ENCODE assay signal across 19 cellular contexts in genomic region chr1:41580520-41581172, GRCh38.
A peak's percentile ranks its signal among the peaks of the same experiment; 100 is the strongest.
DNase-seq lines count a peak whose midpoint lies in the region; ATAC-seq and TF ChIP-seq lines count a peak whose summit lies in the region.
"Had no signal": no experiment of that assay in that cellular context is flagged by ENCODE, and none has a peak within 500 bp of the region (broad histone marks: within the 10 kb centered on the region; RNA-seq: fewer than 3 reads in every experiment).

No MANE protein-coding gene starts in this region.

- no peaks in the 10 kb centered on the region for H3K79me2 ChIP-seq in hepatocyte

- no peak for DNase-seq in activated T-cell treated with anti-CD3 and anti-CD28 coated beads, Interleukin-2, amount 50 U/mL, for 24 hours
- no peak for DNase-seq in activated T-cell treated with anti-CD3 and anti-CD28 coated beads, Interleukin-2, amount 50 U/mL, for 72 hours
- DNase-seq in KBM-7 (peak; percentile 33), posterior vena cava (ENCODE audit: low spot score) (peak; percentile 53), D341Med (ENCODE audit: low spot score) (no peak), Peyer's patch (no peak), hepatocyte (ENCODE audit: low spot score) (no peak)
- DNase-seq in activated naive CD8-positive, alpha-beta T cell treated with anti-CD3 and anti-CD28 coated beads for 36 hours: no peak
- DNase-seq: activated CD4-positive, CD25-positive, alpha-beta regulatory T cell; activated T-cell treated with anti-CD3 and anti-CD28 coated beads for 4 hours; amniotic stem cell; caudate nucleus; MM.1S; NCI-H1694 treated with DMSO at 0.1 percent for 48 hours; NCI-H226; nucleus accumbens; stimulated activated naive CD4-positive, alpha-beta T cell; SW 1271; upper lobe of right lung had no signal

- 92% methylated on average over 7 of the region's 7 CpGs for WGBS in hepatocyte (ENCODE audit: low lambda C conversion rate, missing lambda C conversion rate)

- H2AFZ ChIP-seq in hepatocyte: no peak overlapping the region

- H4K20me1 ChIP-seq in hepatocyte (ENCODE audit: insufficient read depth, poor library complexity, severe bottlenecking): no peaks in the 10 kb centered on the region

- H3K4me1 Mint-ChIP-seq in activated T-cell treated with anti-CD3 and anti-CD28 coated beads, Interleukin-2, amount 50 U/mL, for 24 hours (ENCODE audit: low read depth): peaks cover 45% of the 10 kb centered on the region
- H3K4me1 Mint-ChIP-seq in activated T-cell treated with anti-CD3 and anti-CD28 coated beads, Interleukin-2, amount 50 U/mL, for 72 hours (ENCODE audit: low read depth): peaks cover 33% of the 10 kb centered on the region
- peaks cover 29% of the 10 kb centered on the region for H3K4me1 Mint-ChIP-seq in activated naive CD8-positive, alpha-beta T cell treated with anti-CD3 and anti-CD28 coated beads for 36 hours

- no peak overlapping the region for H3K27ac ChIP-seq in Peyer's patch
- H3K27ac ChIP-seq in hepatocyte: no peak overlapping the region
- H3K27ac ChIP-seq: upper lobe of right lung had no signal

- no peak overlapping the region for H3K4me3 Mint-ChIP-seq in activated T-cell treated with anti-CD3 and anti-CD28 coated beads, Interleukin-2, amount 50 U/mL, for 24 hours
- H3K4me3 Mint-ChIP-seq in activated T-cell treated with anti-CD3 and anti-CD28 coated beads, Interleukin-2, amount 50 U/mL, for 72 hours: no peak overlapping the region
- peak overlapping the region; percentile 33 for H3K4me3 Mint-ChIP-seq in activated naive CD8-positive, alpha-beta T cell treated with anti-CD3 and anti-CD28 coated beads for 36 hours

- TF ChIP-seq CTCF in Peyer's patch (IDR thresholded peaks at IDR 0.05): no peak
- no peak for TF ChIP-seq CTCF in hepatocyte (IDR thresholded peaks at IDR 0.05; ENCODE audit: poor library complexity)

- no peak for TF ChIP-seq POLR2A in Peyer's patch (IDR thresholded peaks at IDR 0.05)

- no peaks in the 10 kb centered on the region for H3K36me3 ChIP-seq in Peyer's patch
- no peaks in the 10 kb centered on the region for H3K36me3 ChIP-seq in hepatocyte (replicated peaks; ENCODE audit: insufficient read depth, low read depth)
- H3K36me3 ChIP-seq: upper lobe of right lung had no signal

- H3K9me3 ChIP-seq in Peyer's patch: no peaks in the 10 kb centered on the region
- H3K9me3 ChIP-seq in hepatocyte (ENCODE audit: low read depth): no peaks in the 10 kb centered on the region
- H3K9me3 ChIP-seq: upper lobe of right lung had no signal

- ATAC-seq in activated T-cell treated with anti-CD3 and anti-CD28 coated beads, Interleukin-2, amount 50 U/mL, for 72 hours (replicated peaks in 1 of 2): no peak
- ATAC-seq: upper lobe of right lung had no signal

- H3K4me1 ChIP-seq in Peyer's patch (no peaks in the 10 kb centered on the region), hepatocyte (ENCODE audit: insufficient read depth) (no peaks in the 10 kb centered on the region)
- H3K4me1 ChIP-seq: upper lobe of right lung had no signal

- no peaks in the 10 kb centered on the region for H3K9me2 ChIP-seq in hepatocyte (replicated peaks; ENCODE audit: insufficient read depth)

- H3K27me3 Mint-ChIP-seq in activated T-cell treated with anti-CD3 and anti-CD28 coated beads, Interleukin-2, amount 50 U/mL, for 24 hours: no peaks in the 10 kb centered on the region
- no peaks in the 10 kb centered on the region for H3K27me3 Mint-ChIP-seq in activated T-cell treated with anti-CD3 and anti-CD28 coated beads, Interleukin-2, amount 50 U/mL, for 72 hours (ENCODE audit: low read depth)
- H3K27me3 Mint-ChIP-seq in activated naive CD8-positive, alpha-beta T cell treated with anti-CD3 and anti-CD28 coated beads for 36 hours: no peaks in the 10 kb centered on the region

- in situ Hi-C loops in KBM-7 (cut with MboI; ENCODE audit: low pct_unique_long_range_greater_than_20kb, low sequenced_read_pairs): no loop called here

- peaks cover 100% of the 10 kb centered on the region for H3K36me3 Mint-ChIP-seq in activated T-cell treated with anti-CD3 and anti-CD28 coated beads, Interleukin-2, amount 50 U/mL, for 24 hours (ENCODE audit: low read depth)
- H3K36me3 Mint-ChIP-seq in activated T-cell treated with anti-CD3 and anti-CD28 coated beads, Interleukin-2, amount 50 U/mL, for 72 hours (ENCODE audit: insufficient read depth in 2 of 2): peaks cover 7 to 35% of the 10 kb centered on the region in 2 donors
- peaks cover 32% of the 10 kb centered on the region for H3K36me3 Mint-ChIP-seq in activated naive CD8-positive, alpha-beta T cell treated with anti-CD3 and anti-CD28 coated beads for 36 hours

- H3K9me3 Mint-ChIP-seq in activated T-cell treated with anti-CD3 and anti-CD28 coated beads, Interleukin-2, amount 50 U/mL, for 24 hours: no peaks in the 10 kb centered on the region
- no peaks in the 10 kb centered on the region for H3K9me3 Mint-ChIP-seq in activated T-cell treated with anti-CD3 and anti-CD28 coated beads, Interleukin-2, amount 50 U/mL, for 72 hours
- no peaks in the 10 kb centered on the region for H3K9me3 Mint-ChIP-seq in activated naive CD8-positive, alpha-beta T cell treated with anti-CD3 and anti-CD28 coated beads for 36 hours

- H3K27ac Mint-ChIP-seq in activated T-cell treated with anti-CD3 and anti-CD28 coated beads, Interleukin-2, amount 50 U/mL, for 24 hours: peak overlapping the region; percentile 60
- no peak overlapping the region for H3K27ac Mint-ChIP-seq in activated T-cell treated with anti-CD3 and anti-CD28 coated beads, Interleukin-2, amount 50 U/mL, for 72 hours
- H3K27ac Mint-ChIP-seq in activated naive CD8-positive, alpha-beta T cell treated with anti-CD3 and anti-CD28 coated beads for 36 hours: peak overlapping the region; percentile 21

- no peak overlapping the region for H3K4me2 ChIP-seq in hepatocyte

- intact Hi-C loops in posterior vena cava (cut with DNase I): no loop called here

- H3K4me3 ChIP-seq in Peyer's patch (no peak overlapping the region), hepatocyte (no peak overlapping the region)
- H3K4me3 ChIP-seq: upper lobe of right lung had no signal

- H3K27me3 ChIP-seq in Peyer's patch (no peaks in the 10 kb centered on the region), hepatocyte (no peaks in the 10 kb centered on the region)
- H3K27me3 ChIP-seq: upper lobe of right lung had no signal

Comparison
In these comparisons a context has a peak if more than half of its experiments do, and no peak if none do; other contexts are left out.
1. DNase-seq: peak in KBM-7 (single experiment) and posterior vena cava (single experiment); none in activated T-cell treated with anti-CD3 and anti-CD28 coated beads, Interleukin-2, amount 50 U/mL, for 24 hours (single experiment), activated T-cell treated with anti-CD3 and anti-CD28 coated beads, Interleukin-2, amount 50 U/mL, for 72 hours (0 of 2), activated naive CD8-positive, alpha-beta T cell treated with anti-CD3 and anti-CD28 coated beads for 36 hours (single experiment), D341Med (single experiment), Peyer's patch (0 of 3) and hepatocyte (single experiment).